Comparison of ENCODE assay signal across 8 cellular contexts in the genomic region with DNA sequence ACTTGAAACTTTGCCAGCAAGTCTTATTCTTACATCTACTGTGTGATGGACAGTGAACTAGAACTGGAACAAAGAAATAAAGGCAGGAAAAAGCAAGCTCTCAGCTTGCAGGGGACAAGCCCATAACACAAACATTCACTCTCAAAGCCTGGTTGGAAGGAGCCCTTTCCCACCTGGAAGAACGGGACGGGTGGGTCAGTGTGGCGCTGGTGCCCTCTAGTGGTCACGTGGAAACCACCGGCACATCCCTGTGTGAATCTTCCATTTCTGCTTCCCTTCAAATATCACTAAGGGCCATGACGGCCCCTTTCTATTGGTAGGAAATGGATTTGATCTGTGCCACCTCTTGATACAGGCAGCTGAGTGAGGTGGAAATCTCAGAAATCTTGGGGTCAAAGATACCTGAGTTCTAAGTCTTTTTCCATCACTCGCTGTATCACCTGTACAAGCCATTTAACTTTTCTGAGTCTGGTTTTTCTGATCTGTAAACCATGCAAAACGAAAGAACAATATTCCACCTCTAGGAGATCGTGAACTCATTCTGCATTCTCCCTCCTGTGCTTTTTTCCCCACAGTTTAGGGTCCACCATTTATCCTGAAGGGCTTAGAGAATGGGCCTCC.
DNase-seq lines count a peak whose midpoint lies in the region; ATAC-seq, FAIRE-seq and TF ChIP-seq lines count a peak whose summit lies in the region.

No MANE protein-coding gene starts in this region.

- H3K79me2 ChIP-seq in keratinocyte (ENCODE audit: control insufficient read depth, insufficient read depth, low read length) = no peaks in the 10 kb centered on the region

- H3K27me3 ChIP-seq in keratinocyte (ENCODE audit: control insufficient read depth, extremely low read depth, insufficient read depth, low read length) = no peaks in the 10 kb centered on the region

- H3K9me1 ChIP-seq in keratinocyte (ENCODE audit: control insufficient read depth, extremely low read depth, insufficient read depth, low read length) = no peaks in the 10 kb centered on the region

- no peaks in the 10 kb centered on the region for H3K36me3 ChIP-seq in keratinocyte (ENCODE audit: control insufficient read depth in 2 of 2, extremely low read depth in 1 of 2, insufficient read depth in 2 of 2, low read length in 2 of 2)

- no peak for TF ChIP-seq EP300 in Ishikawa (IDR thresholded peaks at IDR 0.05; ENCODE audit: borderline replicate concordance)

- no peaks in the 10 kb centered on the region for H3K9me3 ChIP-seq in keratinocyte (ENCODE audit: control insufficient read depth, low read depth, low read length)

- DNase-seq in NCI-H2081 (lab: John Stamatoyannopoulos, UW) = peak; percentile 28 to 30
- no peak for DNase-seq in NCI-H2081 treated with DMSO at 0.1 percent for 48 hours (lab: John Stamatoyannopoulos, UW)
- DNase-seq in SW 1271 (lab: John Stamatoyannopoulos, UW) = peak; percentile 23 to 46
- DNase-seq in T47D (ENCODE audit: low read depth in 1 of 2, low spot score in 1 of 2) = peak; percentile 51 to 76
- no peak for DNase-seq in keratinocyte (ENCODE audit: low read depth, low spot score)
- DNase-seq in stimulated activated CD4-positive, alpha-beta T cell treated with anti-CD3 and anti-CD28 coated beads, Interleukin-4, amount 100 ng/mL, for 24 hours = peak; percentile 39

- in situ Hi-C loops in T47D (cut with HindIII; ENCODE audit: low pct_unique_long_range_greater_than_20kb, low sequenced_read_pairs) = no loop called here

- TF ChIP-seq CTCF in keratinocyte (optimal IDR thresholded peaks at IDR 0.05 in 1 of 3, IDR thresholded peaks at IDR 0.05 in 1 of 3, conservative IDR thresholded peaks at IDR 0.05 in 1 of 3; ENCODE audit: extremely low read depth in 1 of 3, insufficient read depth in 2 of 3, low read length in 3 of 3) = peak; percentile 90 to 97 (median 95)

- no peaks in the 10 kb centered on the region for H3K4me1 ChIP-seq in keratinocyte (ENCODE audit: control insufficient read depth, extremely low read depth, insufficient read depth, low read length)

- ATAC-seq in HG03521 (IDR thresholded peaks at IDR 0.05; ENCODE audit: unreplicated experiment) = no peak

- TF ChIP-seq RAD21 in Ishikawa (IDR thresholded peaks at IDR 0.05; ENCODE audit: low read depth) = peak; percentile 79

- FAIRE-seq in keratinocyte (lab: Jason Lieb, UNC) = peak; percentile 63

- dilution Hi-C loops in keratinocyte (cut with MboI; ENCODE audit: extremely low pct_ligation_motif_present, low sequenced_read_pairs) = no loop called here

- H2AFZ ChIP-seq in keratinocyte (ENCODE audit: control insufficient read depth, low read length) = no peak overlapping the region

- H3K27ac ChIP-seq in keratinocyte (ENCODE audit: control insufficient read depth, insufficient read depth, low read length) = no peak overlapping the region

- H3K4me2 ChIP-seq in keratinocyte (ENCODE audit: control insufficient read depth, extremely low read depth, insufficient read depth, low read depth, low read length) = no peak overlapping the region

- H3K9ac ChIP-seq in keratinocyte (ENCODE audit: control insufficient read depth, extremely low read depth, insufficient read depth, low read length) = no peak overlapping the region

- no peaks in the 10 kb centered on the region for H4K20me1 ChIP-seq in keratinocyte (ENCODE audit: control insufficient read depth, extremely low read depth, insufficient read depth, low read length)

- no peak overlapping the region for H3K4me3 ChIP-seq in keratinocyte (ENCODE audit: control insufficient read depth in 2 of 3, extremely low read depth in 1 of 3, insufficient read depth in 2 of 3, low read depth in 1 of 3, low read length in 3 of 3)

TF ChIP-seq in Ishikawa, 13 proteins besides CTCF, POLR2A, EP300 and RAD21:
- no peak for TF ChIP-seq EGR1 (IDR thresholded peaks at IDR 0.05)
- TF ChIP-seq NFIC (IDR thresholded peaks at IDR 0.05) = no peak
- TF ChIP-seq, protein P1, sequence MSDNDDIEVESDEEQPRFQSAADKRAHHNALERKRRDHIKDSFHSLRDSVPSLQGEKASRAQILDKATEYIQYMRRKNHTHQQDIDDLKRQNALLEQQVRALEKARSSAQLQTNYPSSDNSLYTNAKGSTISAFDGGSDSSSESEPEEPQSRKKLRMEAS (IDR thresholded peaks at IDR 0.05) = no peak
- TF ChIP-seq, protein P2, sequence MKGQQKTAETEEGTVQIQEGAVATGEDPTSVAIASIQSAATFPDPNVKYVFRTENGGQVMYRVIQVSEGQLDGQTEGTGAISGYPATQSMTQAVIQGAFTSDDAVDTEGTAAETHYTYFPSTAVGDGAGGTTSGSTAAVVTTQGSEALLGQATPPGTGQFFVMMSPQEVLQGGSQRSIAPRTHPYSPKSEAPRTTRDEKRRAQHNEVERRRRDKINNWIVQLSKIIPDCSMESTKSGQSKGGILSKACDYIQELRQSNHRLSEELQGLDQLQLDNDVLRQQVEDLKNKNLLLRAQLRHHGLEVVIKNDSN (IDR thresholded peaks at IDR 0.05) = no peak
- no peak for TF ChIP-seq TAF1 (IDR thresholded peaks at IDR 0.05; ENCODE audit: low read depth)
- TF ChIP-seq CEBPB (IDR thresholded peaks at IDR 0.05) = no peak
- no peak for TF ChIP-seq TEAD4 (IDR thresholded peaks at IDR 0.05)
- TF ChIP-seq FOXM1 (IDR thresholded peaks at IDR 0.05; ENCODE audit: borderline replicate concordance, low read depth) = no peak
- no peak for TF ChIP-seq ZBTB7A (IDR thresholded peaks at IDR 0.05; ENCODE audit: low read depth)
- TF ChIP-seq CREB1 (IDR thresholded peaks at IDR 0.05; ENCODE audit: low read depth) = no peak
- no peak for TF ChIP-seq TCF12 (IDR thresholded peaks at IDR 0.05; ENCODE audit: low read depth)
- no peak for TF ChIP-seq YY1 (IDR thresholded peaks at IDR 0.05; ENCODE audit: low read depth)
- TF ChIP-seq, protein P3, sequence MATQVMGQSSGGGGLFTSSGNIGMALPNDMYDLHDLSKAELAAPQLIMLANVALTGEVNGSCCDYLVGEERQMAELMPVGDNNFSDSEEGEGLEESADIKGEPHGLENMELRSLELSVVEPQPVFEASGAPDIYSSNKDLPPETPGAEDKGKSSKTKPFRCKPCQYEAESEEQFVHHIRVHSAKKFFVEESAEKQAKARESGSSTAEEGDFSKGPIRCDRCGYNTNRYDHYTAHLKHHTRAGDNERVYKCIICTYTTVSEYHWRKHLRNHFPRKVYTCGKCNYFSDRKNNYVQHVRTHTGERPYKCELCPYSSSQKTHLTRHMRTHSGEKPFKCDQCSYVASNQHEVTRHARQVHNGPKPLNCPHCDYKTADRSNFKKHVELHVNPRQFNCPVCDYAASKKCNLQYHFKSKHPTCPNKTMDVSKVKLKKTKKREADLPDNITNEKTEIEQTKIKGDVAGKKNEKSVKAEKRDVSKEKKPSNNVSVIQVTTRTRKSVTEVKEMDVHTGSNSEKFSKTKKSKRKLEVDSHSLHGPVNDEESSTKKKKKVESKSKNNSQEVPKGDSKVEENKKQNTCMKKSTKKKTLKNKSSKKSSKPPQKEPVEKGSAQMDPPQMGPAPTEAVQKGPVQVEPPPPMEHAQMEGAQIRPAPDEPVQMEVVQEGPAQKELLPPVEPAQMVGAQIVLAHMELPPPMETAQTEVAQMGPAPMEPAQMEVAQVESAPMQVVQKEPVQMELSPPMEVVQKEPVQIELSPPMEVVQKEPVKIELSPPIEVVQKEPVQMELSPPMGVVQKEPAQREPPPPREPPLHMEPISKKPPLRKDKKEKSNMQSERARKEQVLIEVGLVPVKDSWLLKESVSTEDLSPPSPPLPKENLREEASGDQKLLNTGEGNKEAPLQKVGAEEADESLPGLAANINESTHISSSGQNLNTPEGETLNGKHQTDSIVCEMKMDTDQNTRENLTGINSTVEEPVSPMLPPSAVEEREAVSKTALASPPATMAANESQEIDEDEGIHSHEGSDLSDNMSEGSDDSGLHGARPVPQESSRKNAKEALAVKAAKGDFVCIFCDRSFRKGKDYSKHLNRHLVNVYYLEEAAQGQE (IDR thresholded peaks at IDR 0.05; ENCODE audit: low read depth) = no peak

Comparison
In these comparisons a context has a peak if more than half of its experiments do, and no peak if none do; other contexts are left out.
1. DNase-seq: peak in NCI-H2081 (2 of 2), SW 1271 (2 of 2), T47D (2 of 2) and stimulated activated CD4-positive, alpha-beta T cell treated with anti-CD3 and anti-CD28 coated beads, Interleukin-4, amount 100 ng/mL, for 24 hours (single experiment); none in NCI-H2081 treated with DMSO at 0.1 percent for 48 hours (single experiment) and keratinocyte (single experiment).